1 cellular context compared by ENCODE assay signal in genomic region chr12:2016862-2017723, GRCh38.
TF ChIP-seq lines count a peak whose summit lies in the region.

No MANE protein-coding gene starts in this region.

TF ChIP-seq in GM12878, 131 proteins besides CTCF, POLR2A, EP300 and RAD21:
- TF ChIP-seq CREM (IDR thresholded peaks at IDR 0.05; ENCODE audit: low read depth) (no peak), MAX (IDR thresholded peaks at IDR 0.05; ENCODE audit: low read depth, low read length) (no peak), MTA2 (IDR thresholded peaks at IDR 0.05; ENCODE audit: low read depth) (0 out of 2 replicates have a peak, but pooled peaks have one; percentile 36), NR2C1 (IDR thresholded peaks at IDR 0.05) (no peak), CUX1 (IDR thresholded peaks at IDR 0.05; ENCODE audit: insufficient replicate concordance, low read depth, low read length) (no peak), SMARCA5 (IDR thresholded peaks at IDR 0.05) (no peak), ZSCAN29 (IDR thresholded peaks at IDR 0.05) (no peak), CBX3 (IDR thresholded peaks at IDR 0.05; ENCODE audit: borderline replicate concordance, low read depth) (no peak), BHLHE40 (IDR thresholded peaks at IDR 0.05; ENCODE audit: borderline replicate concordance in 1 of 2, low read depth in 2 of 2, low read length in 1 of 2) (no peak), IKZF2 (IDR thresholded peaks at IDR 0.05) (peak; percentile 38 to 42; a peak in 3 of 4 replicates), ASH2L (IDR thresholded peaks at IDR 0.05; ENCODE audit: borderline replicate concordance, low read depth) (no peak), E2F8 (IDR thresholded peaks at IDR 0.05; ENCODE audit: low read depth, partially characterized antibody) (no peak), KLF5 (IDR thresholded peaks at IDR 0.05; ENCODE audit: partially characterized antibody) (no peak), JUNB (IDR thresholded peaks at IDR 0.05) (peak; percentile 59; the same call in 1 of the 2 replicates), EZH2 (IDR thresholded peaks at IDR 0.05; ENCODE audit: borderline replicate concordance, control insufficient read depth, low read depth, low read length) (no peak), FOXM1 (IDR thresholded peaks at IDR 0.05; ENCODE audit: low read depth, low read length) (peak; percentile 52; the same call in 1 of the 2 replicates), SIX5 (IDR thresholded peaks at IDR 0.05; ENCODE audit: low read depth, low read length, severe bottlenecking) (no peak), NFXL1 (IDR thresholded peaks at IDR 0.05; ENCODE audit: borderline replicate concordance) (no peak), MYB (IDR thresholded peaks at IDR 0.05; ENCODE audit: borderline replicate concordance, low read depth, low read length) (no peak), CBX5 (IDR thresholded peaks at IDR 0.05; ENCODE audit: low read depth) (no peak), IKZF1 (conservative IDR thresholded peaks at IDR 0.05) (peak; percentile 48; the same call in 1 of the 2 replicates), CHD1 (IDR thresholded peaks at IDR 0.05; ENCODE audit: low read depth, low read length) (no peak), RUNX3 (IDR thresholded peaks at IDR 0.05; ENCODE audit: low read length) (0 out of 2 replicates have a peak, but pooled peaks have one; percentile 3), CEBPZ (IDR thresholded peaks at IDR 0.05; ENCODE audit: low read depth, low read length) (no peak), PKNOX1 (IDR thresholded peaks at IDR 0.05) (no peak), USF1 (IDR thresholded peaks at IDR 0.05; ENCODE audit: borderline replicate concordance, extremely low read length, insufficient read depth, low read depth, low read length) (no peak), ZNF687 (IDR thresholded peaks at IDR 0.05) (no peak), ZNF207 (IDR thresholded peaks at IDR 0.05; ENCODE audit: borderline replicate concordance) (no peak), SP1 (IDR thresholded peaks at IDR 0.05; ENCODE audit: low read depth, low read length) (no peak), NR2C2 (IDR thresholded peaks at IDR 0.05; ENCODE audit: borderline replicate concordance, control insufficient read depth, insufficient read length, low read depth) (no peak), SPI1 (IDR thresholded peaks at IDR 0.05; ENCODE audit: borderline replicate concordance, insufficient read depth, low read depth, low read length) (peak; percentile 73), EED (IDR thresholded peaks at IDR 0.05; ENCODE audit: low read depth) (peak; percentile 51; the same call in 1 of the 2 replicates), ZZZ3 (IDR thresholded peaks at IDR 0.05; ENCODE audit: control insufficient read depth, insufficient read length, low read depth) (no peak), DPF2 (IDR thresholded peaks at IDR 0.05) (peak; percentile 21; the same call in 1 of the 2 replicates), BRCA1 (IDR thresholded peaks at IDR 0.05; ENCODE audit: low read depth, low read length) (no peak), SREBF2 (IDR thresholded peaks at IDR 0.05; ENCODE audit: low read length) (no peak), ATF3 (IDR thresholded peaks at IDR 0.05; ENCODE audit: borderline replicate concordance, extremely low read depth, low read depth, low read length) (no peak), ZBED1 (IDR thresholded peaks at IDR 0.05; ENCODE audit: borderline replicate concordance) (no peak)
